Comparison of ENCODE assay signal across 1 cellular context in the genomic region with DNA sequence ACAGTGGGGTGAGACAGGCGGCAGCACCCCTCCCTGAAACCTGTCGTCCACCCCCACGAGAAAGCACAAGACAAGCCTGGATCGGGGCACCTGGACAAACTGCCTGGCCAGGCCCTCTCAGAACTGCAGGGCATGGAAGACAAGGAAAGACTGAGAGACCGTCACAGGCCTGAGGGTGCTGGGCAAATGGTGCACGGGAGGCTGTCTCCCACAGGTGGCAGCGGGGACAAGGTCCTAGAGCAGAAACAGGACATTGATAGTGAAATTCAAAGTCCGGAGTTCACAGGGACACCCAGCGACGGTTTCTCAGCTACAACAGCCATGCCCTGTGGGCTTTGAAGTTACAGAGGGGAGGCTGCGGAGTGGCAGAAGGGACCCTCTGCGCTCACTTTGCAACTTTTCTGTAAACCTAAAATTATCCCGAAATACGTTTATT.
TF ChIP-seq lines count a peak whose summit lies in the region.

No MANE protein-coding gene starts in this region.

TF ChIP-seq in HepG2, 621 proteins besides CTCF, POLR2A, EP300 and RAD21 (continued from another document and continues in another):
- TF ChIP-seq ZNF260 (CRISPR knock-in tag; IDR thresholded peaks at IDR 0.05; ENCODE audit: borderline replicate concordance, low read depth) (no peak), ZBTB14 (CRISPR knock-in tag; IDR thresholded peaks at IDR 0.05) (no peak), ZBTB38 (CRISPR knock-in tag; IDR thresholded peaks at IDR 0.05) (peak; percentile 53), DNMT1 (CRISPR knock-in tag; IDR thresholded peaks at IDR 0.05) (no peak), ZNF274 (CRISPR knock-in tag; IDR thresholded peaks at IDR 0.05) (no peak), ISL2 (CRISPR knock-in tag; IDR thresholded peaks at IDR 0.05) (no peak), RFX3 (CRISPR knock-in tag; IDR thresholded peaks at IDR 0.05) (no peak), HDAC2 (CRISPR knock-in tag; IDR thresholded peaks at IDR 0.05) (peak; percentile 45; the same call in 1 of the 2 replicates), ZNF761 (CRISPR knock-in tag; conservative IDR thresholded peaks at IDR 0.05) (no peak), PATZ1 (CRISPR knock-in tag; IDR thresholded peaks at IDR 0.05) (peak; percentile 43), GATAD2A (CRISPR knock-in tag; IDR thresholded peaks at IDR 0.05) (0 out of 2 replicates have a peak, but pooled peaks have one; percentile 32), RARA (CRISPR knock-in tag; IDR thresholded peaks at IDR 0.05) (peak; percentile 73), ZNF720 (CRISPR knock-in tag; IDR thresholded peaks at IDR 0.05) (no peak), HNF4G (IDR thresholded peaks at IDR 0.05; ENCODE audit: borderline replicate concordance, low read depth, low read length) (peak; percentile 94), HNF4G (CRISPR knock-in tag; IDR thresholded peaks at IDR 0.05; ENCODE audit: borderline replicate concordance, low read depth) (peak; percentile 83), ZNF33B (CRISPR knock-in tag; IDR thresholded peaks at IDR 0.05) (no peak), ZNF251 (CRISPR knock-in tag; IDR thresholded peaks at IDR 0.05) (no peak), ZNF432 (CRISPR knock-in tag; IDR thresholded peaks at IDR 0.05; ENCODE audit: borderline replicate concordance) (no peak), NR2F6 (IDR thresholded peaks at IDR 0.05) (no peak), NR2F6 (CRISPR knock-in tag; IDR thresholded peaks at IDR 0.05) (peak; percentile 52; the same call in 1 of the 2 replicates), HOXD1 (CRISPR knock-in tag; IDR thresholded peaks at IDR 0.05) (no peak), HDAC1 (CRISPR knock-in tag; IDR thresholded peaks at IDR 0.05) (peak; percentile 51), ZNF34 (CRISPR knock-in tag; IDR thresholded peaks at IDR 0.05; ENCODE audit: borderline replicate concordance) (no peak), SALL2 (CRISPR knock-in tag; IDR thresholded peaks at IDR 0.05) (no peak), TGIF2 (CRISPR knock-in tag; IDR thresholded peaks at IDR 0.05) (no peak), U2AF1 (optimal IDR thresholded peaks at IDR 0.05; ENCODE audit: low read depth, low read length) (no peak), ZNF17 (CRISPR knock-in tag; IDR thresholded peaks at IDR 0.05) (no peak), RXRA (CRISPR knock-in tag; IDR thresholded peaks at IDR 0.05) (peak; percentile 79), MBD4 (IDR thresholded peaks at IDR 0.05; ENCODE audit: borderline replicate concordance, low read length) (no peak), SMAD9 (CRISPR knock-in tag; IDR thresholded peaks at IDR 0.05) (no peak), HNF4A (CRISPR knock-in tag; IDR thresholded peaks at IDR 0.05) (peak; percentile 95), TCF7L2 (IDR thresholded peaks at IDR 0.05; ENCODE audit: low read depth, low read length) (no peak), SKI (IDR thresholded peaks at IDR 0.05; ENCODE audit: partially characterized antibody) (no peak), CENPT (CRISPR knock-in tag; IDR thresholded peaks at IDR 0.05; ENCODE audit: low read depth) (no peak), ZSCAN22 (CRISPR knock-in tag; IDR thresholded peaks at IDR 0.05) (no peak), SALL1 (CRISPR knock-in tag; IDR thresholded peaks at IDR 0.05) (peak; percentile 66)
- TF ChIP-seq, protein P1, sequence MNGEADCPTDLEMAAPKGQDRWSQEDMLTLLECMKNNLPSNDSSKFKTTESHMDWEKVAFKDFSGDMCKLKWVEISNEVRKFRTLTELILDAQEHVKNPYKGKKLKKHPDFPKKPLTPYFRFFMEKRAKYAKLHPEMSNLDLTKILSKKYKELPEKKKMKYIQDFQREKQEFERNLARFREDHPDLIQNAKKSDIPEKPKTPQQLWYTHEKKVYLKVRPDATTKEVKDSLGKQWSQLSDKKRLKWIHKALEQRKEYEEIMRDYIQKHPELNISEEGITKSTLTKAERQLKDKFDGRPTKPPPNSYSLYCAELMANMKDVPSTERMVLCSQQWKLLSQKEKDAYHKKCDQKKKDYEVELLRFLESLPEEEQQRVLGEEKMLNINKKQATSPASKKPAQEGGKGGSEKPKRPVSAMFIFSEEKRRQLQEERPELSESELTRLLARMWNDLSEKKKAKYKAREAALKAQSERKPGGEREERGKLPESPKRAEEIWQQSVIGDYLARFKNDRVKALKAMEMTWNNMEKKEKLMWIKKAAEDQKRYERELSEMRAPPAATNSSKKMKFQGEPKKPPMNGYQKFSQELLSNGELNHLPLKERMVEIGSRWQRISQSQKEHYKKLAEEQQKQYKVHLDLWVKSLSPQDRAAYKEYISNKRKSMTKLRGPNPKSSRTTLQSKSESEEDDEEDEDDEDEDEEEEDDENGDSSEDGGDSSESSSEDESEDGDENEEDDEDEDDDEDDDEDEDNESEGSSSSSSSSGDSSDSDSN (CRISPR knock-in tag; IDR thresholded peaks at IDR 0.05), result peak; percentile 29; the same call in 1 of the 2 replicates
- TF ChIP-seq, protein P2, sequence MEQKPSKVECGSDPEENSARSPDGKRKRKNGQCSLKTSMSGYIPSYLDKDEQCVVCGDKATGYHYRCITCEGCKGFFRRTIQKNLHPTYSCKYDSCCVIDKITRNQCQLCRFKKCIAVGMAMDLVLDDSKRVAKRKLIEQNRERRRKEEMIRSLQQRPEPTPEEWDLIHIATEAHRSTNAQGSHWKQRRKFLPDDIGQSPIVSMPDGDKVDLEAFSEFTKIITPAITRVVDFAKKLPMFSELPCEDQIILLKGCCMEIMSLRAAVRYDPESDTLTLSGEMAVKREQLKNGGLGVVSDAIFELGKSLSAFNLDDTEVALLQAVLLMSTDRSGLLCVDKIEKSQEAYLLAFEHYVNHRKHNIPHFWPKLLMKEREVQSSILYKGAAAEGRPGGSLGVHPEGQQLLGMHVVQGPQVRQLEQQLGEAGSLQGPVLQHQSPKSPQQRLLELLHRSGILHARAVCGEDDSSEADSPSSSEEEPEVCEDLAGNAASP (CRISPR knock-in tag; IDR thresholded peaks at IDR 0.05; ENCODE audit: borderline replicate concordance), result peak; percentile 59; the same call in 1 of the 2 replicates
- TF ChIP-seq, protein P3, sequence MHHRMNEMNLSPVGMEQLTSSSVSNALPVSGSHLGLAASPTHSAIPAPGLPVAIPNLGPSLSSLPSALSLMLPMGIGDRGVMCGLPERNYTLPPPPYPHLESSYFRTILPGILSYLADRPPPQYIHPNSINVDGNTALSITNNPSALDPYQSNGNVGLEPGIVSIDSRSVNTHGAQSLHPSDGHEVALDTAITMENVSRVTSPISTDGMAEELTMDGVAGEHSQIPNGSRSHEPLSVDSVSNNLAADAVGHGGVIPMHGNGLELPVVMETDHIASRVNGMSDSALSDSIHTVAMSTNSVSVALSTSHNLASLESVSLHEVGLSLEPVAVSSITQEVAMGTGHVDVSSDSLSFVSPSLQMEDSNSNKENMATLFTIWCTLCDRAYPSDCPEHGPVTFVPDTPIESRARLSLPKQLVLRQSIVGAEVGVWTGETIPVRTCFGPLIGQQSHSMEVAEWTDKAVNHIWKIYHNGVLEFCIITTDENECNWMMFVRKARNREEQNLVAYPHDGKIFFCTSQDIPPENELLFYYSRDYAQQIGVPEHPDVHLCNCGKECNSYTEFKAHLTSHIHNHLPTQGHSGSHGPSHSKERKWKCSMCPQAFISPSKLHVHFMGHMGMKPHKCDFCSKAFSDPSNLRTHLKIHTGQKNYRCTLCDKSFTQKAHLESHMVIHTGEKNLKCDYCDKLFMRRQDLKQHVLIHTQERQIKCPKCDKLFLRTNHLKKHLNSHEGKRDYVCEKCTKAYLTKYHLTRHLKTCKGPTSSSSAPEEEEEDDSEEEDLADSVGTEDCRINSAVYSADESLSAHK (CRISPR knock-in tag; IDR thresholded peaks at IDR 0.05; ENCODE audit: borderline replicate concordance), result no peak
- TF ChIP-seq, protein P4, sequence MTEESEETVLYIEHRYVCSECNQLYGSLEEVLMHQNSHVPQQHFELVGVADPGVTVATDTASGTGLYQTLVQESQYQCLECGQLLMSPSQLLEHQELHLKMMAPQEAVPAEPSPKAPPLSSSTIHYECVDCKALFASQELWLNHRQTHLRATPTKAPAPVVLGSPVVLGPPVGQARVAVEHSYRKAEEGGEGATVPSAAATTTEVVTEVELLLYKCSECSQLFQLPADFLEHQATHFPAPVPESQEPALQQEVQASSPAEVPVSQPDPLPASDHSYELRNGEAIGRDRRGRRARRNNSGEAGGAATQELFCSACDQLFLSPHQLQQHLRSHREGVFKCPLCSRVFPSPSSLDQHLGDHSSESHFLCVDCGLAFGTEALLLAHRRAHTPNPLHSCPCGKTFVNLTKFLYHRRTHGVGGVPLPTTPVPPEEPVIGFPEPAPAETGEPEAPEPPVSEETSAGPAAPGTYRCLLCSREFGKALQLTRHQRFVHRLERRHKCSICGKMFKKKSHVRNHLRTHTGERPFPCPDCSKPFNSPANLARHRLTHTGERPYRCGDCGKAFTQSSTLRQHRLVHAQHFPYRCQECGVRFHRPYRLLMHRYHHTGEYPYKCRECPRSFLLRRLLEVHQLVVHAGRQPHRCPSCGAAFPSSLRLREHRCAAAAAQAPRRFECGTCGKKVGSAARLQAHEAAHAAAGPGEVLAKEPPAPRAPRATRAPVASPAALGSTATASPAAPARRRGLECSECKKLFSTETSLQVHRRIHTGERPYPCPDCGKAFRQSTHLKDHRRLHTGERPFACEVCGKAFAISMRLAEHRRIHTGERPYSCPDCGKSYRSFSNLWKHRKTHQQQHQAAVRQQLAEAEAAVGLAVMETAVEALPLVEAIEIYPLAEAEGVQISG (CRISPR knock-in tag; IDR thresholded peaks at IDR 0.05), result peak; percentile 29; the same call in 1 of the 2 replicates
- TF ChIP-seq, protein P5, sequence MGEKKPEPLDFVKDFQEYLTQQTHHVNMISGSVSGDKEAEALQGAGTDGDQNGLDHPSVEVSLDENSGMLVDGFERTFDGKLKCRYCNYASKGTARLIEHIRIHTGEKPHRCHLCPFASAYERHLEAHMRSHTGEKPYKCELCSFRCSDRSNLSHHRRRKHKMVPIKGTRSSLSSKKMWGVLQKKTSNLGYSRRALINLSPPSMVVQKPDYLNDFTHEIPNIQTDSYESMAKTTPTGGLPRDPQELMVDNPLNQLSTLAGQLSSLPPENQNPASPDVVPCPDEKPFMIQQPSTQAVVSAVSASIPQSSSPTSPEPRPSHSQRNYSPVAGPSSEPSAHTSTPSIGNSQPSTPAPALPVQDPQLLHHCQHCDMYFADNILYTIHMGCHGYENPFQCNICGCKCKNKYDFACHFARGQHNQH (CRISPR knock-in tag; IDR thresholded peaks at IDR 0.05), result 0 out of 2 replicates have a peak, but pooled peaks have one; percentile 26
- TF ChIP-seq, protein P6, sequence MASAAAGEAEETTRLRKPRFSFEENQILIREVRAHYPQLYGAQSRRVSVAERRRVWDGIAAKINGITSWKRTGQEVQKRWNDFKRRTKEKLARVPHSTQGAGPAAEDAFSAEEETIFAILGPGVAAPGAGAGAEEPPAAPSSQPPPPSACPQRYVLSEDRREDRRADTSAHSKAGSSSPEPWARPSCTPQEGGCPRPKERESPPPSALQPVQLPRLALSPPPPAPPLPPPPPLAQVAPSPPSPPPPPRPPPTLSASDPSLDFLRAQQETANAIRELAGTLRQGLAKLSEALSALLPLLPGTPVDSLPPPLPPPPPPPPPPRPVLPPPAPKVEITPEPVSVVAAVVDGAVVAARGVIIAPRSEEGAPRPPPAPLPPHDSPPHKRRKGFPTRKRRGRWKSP (CRISPR knock-in tag; IDR thresholded peaks at IDR 0.05), result no peak
- TF ChIP-seq, protein P7, sequence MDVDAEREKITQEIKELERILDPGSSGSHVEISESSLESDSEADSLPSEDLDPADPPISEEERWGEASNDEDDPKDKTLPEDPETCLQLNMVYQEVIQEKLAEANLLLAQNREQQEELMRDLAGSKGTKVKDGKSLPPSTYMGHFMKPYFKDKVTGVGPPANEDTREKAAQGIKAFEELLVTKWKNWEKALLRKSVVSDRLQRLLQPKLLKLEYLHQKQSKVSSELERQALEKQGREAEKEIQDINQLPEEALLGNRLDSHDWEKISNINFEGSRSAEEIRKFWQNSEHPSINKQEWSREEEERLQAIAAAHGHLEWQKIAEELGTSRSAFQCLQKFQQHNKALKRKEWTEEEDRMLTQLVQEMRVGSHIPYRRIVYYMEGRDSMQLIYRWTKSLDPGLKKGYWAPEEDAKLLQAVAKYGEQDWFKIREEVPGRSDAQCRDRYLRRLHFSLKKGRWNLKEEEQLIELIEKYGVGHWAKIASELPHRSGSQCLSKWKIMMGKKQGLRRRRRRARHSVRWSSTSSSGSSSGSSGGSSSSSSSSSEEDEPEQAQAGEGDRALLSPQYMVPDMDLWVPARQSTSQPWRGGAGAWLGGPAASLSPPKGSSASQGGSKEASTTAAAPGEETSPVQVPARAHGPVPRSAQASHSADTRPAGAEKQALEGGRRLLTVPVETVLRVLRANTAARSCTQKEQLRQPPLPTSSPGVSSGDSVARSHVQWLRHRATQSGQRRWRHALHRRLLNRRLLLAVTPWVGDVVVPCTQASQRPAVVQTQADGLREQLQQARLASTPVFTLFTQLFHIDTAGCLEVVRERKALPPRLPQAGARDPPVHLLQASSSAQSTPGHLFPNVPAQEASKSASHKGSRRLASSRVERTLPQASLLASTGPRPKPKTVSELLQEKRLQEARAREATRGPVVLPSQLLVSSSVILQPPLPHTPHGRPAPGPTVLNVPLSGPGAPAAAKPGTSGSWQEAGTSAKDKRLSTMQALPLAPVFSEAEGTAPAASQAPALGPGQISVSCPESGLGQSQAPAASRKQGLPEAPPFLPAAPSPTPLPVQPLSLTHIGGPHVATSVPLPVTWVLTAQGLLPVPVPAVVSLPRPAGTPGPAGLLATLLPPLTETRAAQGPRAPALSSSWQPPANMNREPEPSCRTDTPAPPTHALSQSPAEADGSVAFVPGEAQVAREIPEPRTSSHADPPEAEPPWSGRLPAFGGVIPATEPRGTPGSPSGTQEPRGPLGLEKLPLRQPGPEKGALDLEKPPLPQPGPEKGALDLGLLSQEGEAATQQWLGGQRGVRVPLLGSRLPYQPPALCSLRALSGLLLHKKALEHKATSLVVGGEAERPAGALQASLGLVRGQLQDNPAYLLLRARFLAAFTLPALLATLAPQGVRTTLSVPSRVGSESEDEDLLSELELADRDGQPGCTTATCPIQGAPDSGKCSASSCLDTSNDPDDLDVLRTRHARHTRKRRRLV (CRISPR knock-in tag; IDR thresholded peaks at IDR 0.05), result no peak
